Comparison of ENCODE assay signal across 8 cellular contexts in the genomic region with DNA sequence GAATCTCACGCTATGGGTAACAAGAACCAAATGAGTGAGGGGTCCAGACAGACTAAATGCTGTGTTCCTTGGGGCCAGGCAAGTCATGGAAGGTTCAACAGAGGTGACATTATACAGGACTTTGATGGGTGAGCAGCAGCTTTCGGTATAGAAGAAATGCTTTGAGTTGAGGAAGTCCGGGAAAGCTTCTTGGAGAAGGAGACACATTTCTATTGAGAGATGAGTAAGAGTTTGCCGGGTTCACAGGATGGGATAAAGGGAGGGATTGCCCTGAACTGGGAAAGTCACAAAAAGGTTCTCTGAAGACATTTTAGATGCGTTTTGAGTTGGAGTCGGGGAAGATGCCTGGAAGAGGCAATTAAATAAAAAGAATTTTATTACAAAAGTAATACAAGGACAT. TPM values are rescaled to one million over a fixed set of nuclear protein-coding genes. Genes with fewer than 3 reads are reported as not detected.
DNase-seq lines count a peak whose midpoint lies in the region; ATAC-seq and TF ChIP-seq lines count a peak whose summit lies in the region.

No MANE protein-coding gene starts in this region.

- H3K79me2 ChIP-seq in GM23248 (ENCODE audit: insufficient read depth) = no peaks in the 10 kb centered on the region

- peak overlapping the region; percentile 93 for H3K27ac Mint-ChIP-seq in T-helper 17 cell

- H3K4me3 Mint-ChIP-seq in T-helper 17 cell = peak overlapping the region; percentile 90

- H3K4me3 ChIP-seq in GM23248 (peak overlapping the region; percentile 74), fibroblast of villous mesenchyme (ENCODE audit: low read depth, low read length) (peak overlapping the region; percentile 88), gastrocnemius medialis (peak overlapping the region; percentile 63 to 80 (median 68))

- H3K27ac ChIP-seq in GM23248 (no peak overlapping the region), gastrocnemius medialis (peak overlapping the region in 2 of 4 donors; percentile 57 to 66)

- H3K27me3 ChIP-seq in GM23248 (replicated peaks; ENCODE audit: insufficient read depth) = no peaks in the 10 kb centered on the region
- H3K27me3 ChIP-seq in gastrocnemius medialis = no peaks in the 10 kb centered on the region

- H3K4me2 ChIP-seq in GM23248 (ENCODE audit: unreplicated experiment) = peak overlapping the region; percentile 89

- H3K9me2 ChIP-seq in GM23248 (ENCODE audit: insufficient read depth) = no peaks in the 10 kb centered on the region

- H3K36me3 ChIP-seq in GM23248 (ENCODE audit: low read depth) (no peaks in the 10 kb centered on the region), gastrocnemius medialis (no peaks in the 10 kb centered on the region)

- 35 to 36% methylated on average over 6 of the region's 6 CpGs for WGBS in GM23248 (ENCODE audit: low coverage in 1 of 2, low lambda C conversion rate in 2 of 2, missing lambda C conversion rate in 2 of 2), 2 experiments

- no peaks in the 10 kb centered on the region for H3K9me3 ChIP-seq in GM23248 (ENCODE audit: low read depth)
- H3K9me3 ChIP-seq in T-helper 17 cell (ENCODE audit: control insufficient read depth, low read length, poor library complexity, severe bottlenecking) = no peaks in the 10 kb centered on the region
- no peaks in the 10 kb centered on the region for H3K9me3 ChIP-seq in gastrocnemius medialis

- H3K27me3 Mint-ChIP-seq in T-helper 17 cell = no peaks in the 10 kb centered on the region

- no peaks in the 10 kb centered on the region for H3K36me3 Mint-ChIP-seq in T-helper 17 cell (ENCODE audit: low read depth)

- intact Hi-C loops in gastrocnemius medialis (cut with DNase I; ENCODE audit: low total_unique reads) = loop anchor here (2.0 to 10.0 kb wide), 2 partner anchors 26 to 376 kb away; a partner anchor contains a TSS

- H3K4me1 ChIP-seq in GM23248 (ENCODE audit: insufficient read depth) (peaks cover 6% of the 10 kb centered on the region; the same call in 1 of the 2 replicates), gastrocnemius medialis (peaks cover 13 to 18% of the 10 kb centered on the region in 2 donors)

- no peak for ATAC-seq in T-helper 17 cell
- peak in 1 of 2 donors; percentile 7 for ATAC-seq in gastrocnemius medialis
- no peak for ATAC-seq in HG03342 (IDR thresholded peaks at IDR 0.05; ENCODE audit: unreplicated experiment)

- peak overlapping the region; percentile 95 for H2AFZ ChIP-seq in GM23248

- in situ Hi-C loops in GM23248 (cut with MboI) (no loop called here), gastrocnemius medialis (cut with MboI; ENCODE audit: low sequenced_read_pairs in 4 of 4) (loop anchor here in 2 of 4 donors (5.0 to 10.0 kb wide), 2 partner anchors 143 to 146 kb away; no protein-coding TSS in a partner anchor)

- peaks cover 32% of the 10 kb centered on the region for H3K4me1 Mint-ChIP-seq in T-helper 17 cell

- TF ChIP-seq POLR2A in gastrocnemius medialis (IDR thresholded peaks at IDR 0.05) = no peak

- no peaks in the 10 kb centered on the region for H3F3A ChIP-seq in GM23248 (ENCODE audit: insufficient read depth)

- no peak for DNase-seq in GM23248
- DNase-seq in T-helper 17 cell = no peak
- no peak for DNase-seq in fibroblast of villous mesenchyme (ENCODE audit: low read depth)
- DNase-seq in gastrocnemius medialis = no peak
- no peak for DNase-seq in GOT3 (lab: John Stamatoyannopoulos, UW)
- DNase-seq in NCI-H1417 treated with DMSO at 0.1 percent for 48 hours (lab: John Stamatoyannopoulos, UW) = no peak
- no peak for DNase-seq in germinal center (ENCODE audit: low spot score)

- no peaks in the 10 kb centered on the region for H4K20me1 ChIP-seq in GM23248 (ENCODE audit: insufficient read depth)

- H3K9ac ChIP-seq in GM23248 = peak overlapping the region; percentile 73

- no peak for TF ChIP-seq CTCF in fibroblast of villous mesenchyme (IDR thresholded peaks at IDR 0.05; ENCODE audit: insufficient read depth, low read depth, low read length)
- no peak for TF ChIP-seq CTCF in gastrocnemius medialis (IDR thresholded peaks at IDR 0.05 in 4 of 5, conservative IDR thresholded peaks at IDR 0.05 in 1 of 5)

RNA-seq across cellular contexts. Expression of a gene that starts 0.6 kb away (rescaled TPM):
- total RNA-seq in GM23248 (2014; rRNA removed; shearing (Covaris generic)) = 1.5 and 4.4 TPM in 2 replicates
- polyA plus RNA-seq in GM23248 (2016; fragmentation: Nextera tagmentation; extraction: Ambion mirVana) = 2.8 and 4.4 TPM in 2 replicates
- 1 to 10 TPM; 6.3 to 8.6 TPM for total RNA-seq in T-helper 17 cell
- 2.6 and 6.8 TPM in 2 replicates for total RNA-seq in fibroblast of villous mesenchyme
- total RNA-seq in gastrocnemius medialis = 1 to 10 TPM in 3 of 4 donors, under 1 TPM in 1; 0.52 to 3.1 (median 1.2) TPM

RNA-seq across cellular contexts. Expression of a gene that starts 43.7 kb away (rescaled TPM):
- total RNA-seq in GM23248 (2014; rRNA removed; shearing (Covaris generic)) = 130 and 134 TPM in 2 replicates
- polyA plus RNA-seq in GM23248 (2016; fragmentation: Nextera tagmentation; extraction: Ambion mirVana) = 173 and 179 TPM in 2 replicates
- total RNA-seq in T-helper 17 cell (10 to 100 TPM; 51.1 to 61.7 TPM), fibroblast of villous mesenchyme (99.7 and 120 TPM in 2 replicates), gastrocnemius medialis (100 to 1,000 TPM; 125 to 261 (median 152) TPM)
